32 cellular contexts compared by ENCODE assay signal in the genomic region with DNA sequence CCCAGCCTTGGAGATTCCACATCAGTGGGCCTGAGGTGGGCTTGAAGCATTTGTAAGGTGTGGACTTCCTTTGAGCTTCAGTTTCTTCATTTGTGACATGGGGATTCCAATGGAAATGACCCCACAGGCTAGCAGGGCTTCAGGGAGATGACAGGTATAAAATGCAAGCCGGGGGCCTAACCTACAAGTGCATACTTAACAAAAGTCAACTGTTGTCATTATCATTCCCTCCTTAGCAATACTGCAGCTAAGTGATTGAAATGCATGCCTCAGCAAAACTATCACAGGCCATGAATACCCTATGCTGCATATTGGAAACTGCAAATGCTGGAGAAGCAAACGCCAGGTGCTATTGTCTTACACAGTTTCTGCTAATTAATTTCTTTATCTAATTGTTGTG. TPM values are rescaled to one million over a fixed set of nuclear protein-coding genes. Genes with fewer than 3 reads are reported as not detected.
"Had no signal": no experiment of that assay in that cellular context is flagged by ENCODE, and none has a peak within 500 bp of the region (broad histone marks: within the 10 kb centered on the region; RNA-seq: fewer than 3 reads in every experiment).

No MANE protein-coding gene starts in this region.

- H3K4me3 Mint-ChIP-seq: naive thymus-derived CD8-positive, alpha-beta T cell; neural crest cell; stimulated activated effector memory CD8-positive, alpha-beta T cell treated with anti-CD3 and anti-CD28 coated beads, Interleukin-12 subunit alpha, Interleukin-12 subunit beta, amount 100 ng/mL, for 72 hours had no signal

- ATAC-seq: foreskin keratinocyte; gastroesophageal sphincter; heart left ventricle; left ventricle myocardium superior; lower lobe of right lung; naive thymus-derived CD8-positive, alpha-beta T cell; sciatic nerve; stimulated activated effector memory CD8-positive, alpha-beta T cell treated with anti-CD3 and anti-CD28 coated beads, Interleukin-12 subunit alpha, Interleukin-12 subunit beta, amount 100 ng/mL, for 72 hours had no signal

- DNase-seq: dorsolateral prefrontal cortex; effector CD8-positive, alpha-beta T cell; foreskin keratinocyte; heart left ventricle; islet precursor cell; kidney glomerular epithelial cell; left ventricle myocardium superior; lower lobe of right lung; naive thymus-derived CD8-positive, alpha-beta T cell; stimulated activated CD4-positive, alpha-beta T cell treated with anti-CD3 and anti-CD28 coated beads, Interleukin-12 subunit alpha, Interleukin-12 subunit beta, amount 100 ng/mL, for 4 hours; stimulated activated CD4-positive, alpha-beta T cell treated with anti-CD3 and anti-CD28 coated beads, Interleukin-2, amount 100 ng/mL, for 24 hours; stimulated activated CD4-positive, alpha-beta T cell treated with anti-CD3 and anti-CD28 coated beads, Interleukin-4, amount 100 ng/mL, for 24 hours; stimulated activated naive CD4-positive, alpha-beta T cell treated with Interleukin-2 at 50 U/mL for 16 hours; stomach; thyroid gland; trophoblast cell had no signal

- FAIRE-seq: colon, endothelial cell of umbilical vein had no signal

- H3K9me3 ChIP-seq: thyroid gland had no signal

- H3K36me3 ChIP-seq: esophagus muscularis mucosa, gastroesophageal sphincter, heart left ventricle, lower lobe of right lung, stomach, thyroid gland, vagina had no signal

- H3K4me1 Mint-ChIP-seq: neural crest cell had no signal

- H3K27ac ChIP-seq: dorsolateral prefrontal cortex, esophagus muscularis mucosa, foreskin keratinocyte, gastroesophageal sphincter, heart left ventricle, hepatocyte, lower lobe of right lung, parathyroid adenoma, stomach, thyroid gland, vagina had no signal

- H3K9ac ChIP-seq: parathyroid adenoma had no signal

- H3K4me3 ChIP-seq: dorsolateral prefrontal cortex, esophagus muscularis mucosa, gastroesophageal sphincter, heart left ventricle, hepatocyte, lower lobe of right lung, smooth muscle cell, stomach, thyroid gland, vagina had no signal

- H3K4me2 ChIP-seq: hepatocyte, smooth muscle cell had no signal

- H3K4me1 ChIP-seq: esophagus muscularis mucosa, foreskin keratinocyte, gastroesophageal sphincter, heart left ventricle, lower lobe of right lung, stomach, thyroid gland, vagina had no signal

- H3K27me3 ChIP-seq: foreskin keratinocyte, hepatocyte, thyroid gland, vagina had no signal

- H3K27ac Mint-ChIP-seq: naive thymus-derived CD8-positive, alpha-beta T cell; progenitor cell of endocrine pancreas; stimulated activated effector memory CD8-positive, alpha-beta T cell treated with anti-CD3 and anti-CD28 coated beads, Interleukin-12 subunit alpha, Interleukin-12 subunit beta, amount 100 ng/mL, for 72 hours had no signal

- H3K27me3 Mint-ChIP-seq: progenitor cell of endocrine pancreas had no signal

RNA-seq across cellular contexts. Expression of a gene that starts 19.8 kb away (rescaled TPM):
- total RNA-seq: endothelial cell of umbilical vein, fibroblast of lung, foreskin keratinocyte, myocyte, neural crest cell, progenitor cell of endocrine pancreas had no signal
- polyA plus RNA-seq: endothelial cell of umbilical vein, fibroblast of lung, foreskin keratinocyte, smooth muscle cell had no signal

RNA-seq across cellular contexts. Expression of a gene that starts 33.5 kb away (rescaled TPM):
- total RNA-seq: endothelial cell of umbilical vein, fibroblast of lung, foreskin keratinocyte, left ventricle myocardium superior, myocyte, neural crest cell, progenitor cell of endocrine pancreas had no signal
- polyA plus RNA-seq: endothelial cell of umbilical vein, fibroblast of lung, foreskin keratinocyte had no signal

RNA-seq across cellular contexts. Expression of a gene that starts 53.0 kb away (rescaled TPM):
- total RNA-seq: epithelial cell of proximal tubule, hepatocyte, smooth muscle cell had no signal
- polyA plus RNA-seq: naive thymus-derived CD8-positive, alpha-beta T cell had no signal

RNA-seq across cellular contexts. Expression of a gene that starts 59.4 kb away (rescaled TPM):
- total RNA-seq: endothelial cell of umbilical vein; epithelial cell of proximal tubule; fibroblast of lung; foreskin keratinocyte; myocyte; naive thymus-derived CD8-positive, alpha-beta T cell; neural crest cell; progenitor cell of endocrine pancreas; smooth muscle cell; temporal lobe; vagina had no signal
- polyA plus RNA-seq: endothelial cell of umbilical vein; fibroblast of lung; foreskin keratinocyte; naive thymus-derived CD8-positive, alpha-beta T cell; smooth muscle cell had no signal
